ENCODE assay signal across 20 cellular contexts in genomic region chr13:91036886-91037285, GRCh38.
DNase-seq lines count a peak whose midpoint lies in the region; ATAC-seq and TF ChIP-seq lines count a peak whose summit lies in the region.
"Had no signal": no experiment of that assay in that cellular context is flagged by ENCODE, and none has a peak within 500 bp of the region (broad histone marks: within the 10 kb centered on the region; RNA-seq: fewer than 3 reads in every experiment).

No MANE protein-coding gene starts in this region.

- H2BK15ac ChIP-seq in neuronal stem cell (ENCODE audit: low read length) (no peak overlapping the region), mesendoderm (replicated peaks; ENCODE audit: low read depth) (no peak overlapping the region)

- no peak overlapping the region for H3K4me3 Mint-ChIP-seq in GM23338
- no peak overlapping the region for H3K4me3 Mint-ChIP-seq in CD4-positive, alpha-beta T cell
- H3K4me3 Mint-ChIP-seq: B cell; CD4-positive, alpha-beta memory T cell; CD8-positive, alpha-beta memory T cell had no signal

- H3K4me1 ChIP-seq in GM23338 (ENCODE audit: insufficient read depth) (no peaks in the 10 kb centered on the region; the same call in 1 of the 2 replicates), neuronal stem cell (ENCODE audit: control insufficient read depth in 2 of 2, insufficient read depth in 1 of 2, low read depth in 1 of 2, low read length in 2 of 2) (no peaks in the 10 kb centered on the region), mesendoderm (ENCODE audit: control insufficient read depth, low read depth, low read length) (no peaks in the 10 kb centered on the region)
- H3K4me1 ChIP-seq: BLaER1 treated with 17β-estradiol and CSF1 and Interleukin-3, amounts not matched to agents 10 nM and 100 nM had no signal

- no peak for TF ChIP-seq CTCF in GM23338 (conservative IDR thresholded peaks at IDR 0.05; ENCODE audit: low read depth in 2 of 2)
- TF ChIP-seq CTCF in CD4-positive, alpha-beta T cell (IDR thresholded peaks at IDR 0.05), result no peak

- H3K27ac Mint-ChIP-seq in GM23338, result peak overlapping the region; percentile 25; the same call in 1 of the 2 replicates
- no peak overlapping the region for H3K27ac Mint-ChIP-seq in CD4-positive, alpha-beta T cell
- H3K27ac Mint-ChIP-seq: B cell; CD4-positive, alpha-beta memory T cell; CD8-positive, alpha-beta memory T cell had no signal

- H3K79me2 ChIP-seq in GM23338 (replicated peaks; ENCODE audit: insufficient read depth), result no peaks in the 10 kb centered on the region
- no peaks in the 10 kb centered on the region for H3K79me2 ChIP-seq in mesendoderm (ENCODE audit: control insufficient read depth, insufficient read depth, low read length)

- H3K23ac ChIP-seq in neuronal stem cell (ENCODE audit: low read depth, low read length, poor library complexity) (no peak overlapping the region), mesendoderm (ENCODE audit: low read length) (no peak overlapping the region)

- H2AFZ ChIP-seq in GM23338 (no peak overlapping the region), neuronal stem cell (ENCODE audit: low read length) (peak overlapping the region; percentile 5)

- H3K4me2 ChIP-seq in GM23338, result no peak overlapping the region
- H3K4me2 ChIP-seq in neuronal stem cell (ENCODE audit: insufficient read depth, low read length, poor library complexity, severe bottlenecking), result no peak overlapping the region
- H3K4me2 ChIP-seq in mesendoderm (ENCODE audit: low read length), result no peak overlapping the region
- H3K4me2 ChIP-seq: BLaER1 treated with 17β-estradiol and CSF1 and Interleukin-3, amounts not matched to agents 10 nM and 100 nM had no signal

- no peak overlapping the region for H3K4ac ChIP-seq in neuronal stem cell (ENCODE audit: low read length)
- no peak overlapping the region for H3K4ac ChIP-seq in mesendoderm (ENCODE audit: low read depth, low read length)

- H3K27me3 ChIP-seq in GM23338 (ENCODE audit: insufficient read depth) (no peaks in the 10 kb centered on the region), neuronal stem cell (ENCODE audit: control insufficient read depth in 3 of 3, insufficient read depth in 3 of 3, low read depth in 1 of 3, low read length in 3 of 3) (no peaks in the 10 kb centered on the region), mesendoderm (ENCODE audit: insufficient read depth, low read length, poor library complexity) (no peaks in the 10 kb centered on the region)
- H3K27me3 ChIP-seq in CD4-positive, alpha-beta T cell (ENCODE audit: control insufficient read depth, insufficient read depth, low read length), result no peaks in the 10 kb centered on the region
- H3K27me3 ChIP-seq: BLaER1 treated with 17β-estradiol and CSF1 and Interleukin-3, amounts not matched to agents 10 nM and 100 nM had no signal

- H3K27me3 Mint-ChIP-seq in GM23338 (ENCODE audit: insufficient read depth, low read depth, poor library complexity), result no peaks in the 10 kb centered on the region
- H3K27me3 Mint-ChIP-seq in CD4-positive, alpha-beta T cell, result no peaks in the 10 kb centered on the region
- H3K27me3 Mint-ChIP-seq: B cell; CD4-positive, alpha-beta memory T cell; CD8-positive, alpha-beta memory T cell had no signal

- peaks cover 3% of the 10 kb centered on the region; the same call in 1 of the 2 replicates for H3K9me2 ChIP-seq in GM23338 (ENCODE audit: insufficient read depth)

- H2AK5ac ChIP-seq in neuronal stem cell (ENCODE audit: low read depth, low read length), result no peak overlapping the region
- H2AK5ac ChIP-seq in mesendoderm (ENCODE audit: low read length), result no peak overlapping the region

- H4K5ac ChIP-seq in mesendoderm (ENCODE audit: low read length), result no peak overlapping the region

- H3K4me1 Mint-ChIP-seq in GM23338, result peaks cover 10% of the 10 kb centered on the region
- H3K4me1 Mint-ChIP-seq in CD4-positive, alpha-beta T cell (ENCODE audit: low read depth), result no peaks in the 10 kb centered on the region
- H3K4me1 Mint-ChIP-seq: B cell; CD4-positive, alpha-beta memory T cell; CD8-positive, alpha-beta memory T cell had no signal

- no peak overlapping the region for H4K91ac ChIP-seq in neuronal stem cell (ENCODE audit: low read depth, low read length, poor library complexity)

- POLR2A ChIA-PET in CD4-positive, alpha-beta T cell (lab: Charles Lee), result no interaction called here

- H2BK12ac ChIP-seq in neuronal stem cell (ENCODE audit: low read length), result no peak overlapping the region

- no peaks in the 10 kb centered on the region for H3K9me3 Mint-ChIP-seq in GM23338
- no peaks in the 10 kb centered on the region for H3K9me3 Mint-ChIP-seq in CD4-positive, alpha-beta T cell

- H4K8ac ChIP-seq in neuronal stem cell (ENCODE audit: low read depth, low read length) (no peak overlapping the region), mesendoderm (ENCODE audit: low read depth, low read length) (no peak overlapping the region)

- no peak overlapping the region for H3K14ac ChIP-seq in neuronal stem cell (ENCODE audit: low read length)

- H2BK120ac ChIP-seq in neuronal stem cell (ENCODE audit: low read depth, low read length), result no peak overlapping the region
- H2BK120ac ChIP-seq in mesendoderm (ENCODE audit: low read depth, low read length), result no peak overlapping the region

- no peaks in the 10 kb centered on the region for H3K36me3 ChIP-seq in GM23338 (ENCODE audit: insufficient read depth)
- no peaks in the 10 kb centered on the region for H3K36me3 ChIP-seq in neuronal stem cell (replicated peaks in 1 of 2; ENCODE audit: control insufficient read depth in 2 of 2, insufficient read depth in 2 of 2, low read length in 2 of 2)
- H3K36me3 ChIP-seq in mesendoderm (ENCODE audit: control insufficient read depth, insufficient read depth, low read length), result no peaks in the 10 kb centered on the region
- H3K36me3 ChIP-seq: BLaER1 treated with 17β-estradiol and CSF1 and Interleukin-3, amounts not matched to agents 10 nM and 100 nM had no signal

- intact Hi-C loops in CD4-positive, alpha-beta T cell (cut with DNase I, micrococcal nuclease), result no loop called here

- ATAC-seq in GM23338, result no peak
- no peak for ATAC-seq in CD4-positive, alpha-beta T cell (ENCODE audit: poor library complexity)
- ATAC-seq: GM12878 had no signal

- no peaks in the 10 kb centered on the region for H3K36me3 Mint-ChIP-seq in GM23338 (ENCODE audit: low read depth)
- H3K36me3 Mint-ChIP-seq in CD4-positive, alpha-beta T cell (ENCODE audit: low read depth), result no peaks in the 10 kb centered on the region
- H3K36me3 Mint-ChIP-seq: CD4-positive, alpha-beta memory T cell; CD8-positive, alpha-beta memory T cell had no signal

- H3K27ac ChIP-seq in GM23338 (ENCODE audit: low read depth), result no peak overlapping the region
- H3K27ac ChIP-seq in neuronal stem cell (replicated peaks; ENCODE audit: low read length), result no peak overlapping the region
- H3K27ac ChIP-seq in CD4-positive, alpha-beta T cell (ENCODE audit: low read depth, low read length), result no peak overlapping the region
- H3K27ac ChIP-seq in mesendoderm (ENCODE audit: low read depth, low read length), result no peak overlapping the region
- H3K27ac ChIP-seq: BLaER1 treated with 17β-estradiol and CSF1 and Interleukin-3, amounts not matched to agents 10 nM and 100 nM; C4-2B had no signal

- H3K4me3 ChIP-seq in GM23338 (no peak overlapping the region), neuronal stem cell (ENCODE audit: low read length in 2 of 2) (no peak overlapping the region), mesendoderm (ENCODE audit: low read length) (no peak overlapping the region)
- H3K4me3 ChIP-seq: BLaER1 treated with 17β-estradiol and CSF1 and Interleukin-3, amounts not matched to agents 10 nM and 100 nM; GM12878 had no signal

- no peak overlapping the region for H2BK5ac ChIP-seq in neuronal stem cell (ENCODE audit: low read length)
- H2BK5ac ChIP-seq in mesendoderm (ENCODE audit: low read length), result no peak overlapping the region

- CTCF ChIA-PET in CD4-positive, alpha-beta T cell (lab: Charles Lee), result no interaction called here

- DNase-seq in GM23338 (ENCODE audit: low spot score) (no peak), amniotic epithelial cell (ENCODE audit: low read depth) (peak; percentile 1), neuronal stem cell (ENCODE audit: low spot score) (no peak), mesendoderm (no peak), DMS79 treated with DMSO at 0.1 percent for 48 hours (lab: John Stamatoyannopoulos, UW) (no peak)
- no peak for DNase-seq in CD4-positive, alpha-beta T cell
- DNase-seq: 8988T; AML-193; CD4-positive, alpha-beta memory T cell; CD8-positive, alpha-beta memory T cell; COR-L47; DMS 273 treated with DMSO at 0.1 percent for 48 hours; DMS153; DND-41; EL; GDM1 had no signal

- H3K9ac ChIP-seq in neuronal stem cell (ENCODE audit: low read depth, low read length, poor library complexity) (no peak overlapping the region), mesendoderm (ENCODE audit: low read length) (no peak overlapping the region)
- H3K9ac ChIP-seq: BLaER1 treated with 17β-estradiol and CSF1 and Interleukin-3, amounts not matched to agents 10 nM and 100 nM had no signal

- no peaks in the 10 kb centered on the region for H3K9me3 ChIP-seq in neuronal stem cell (replicated peaks in 1 of 2; ENCODE audit: control insufficient read depth in 2 of 2, insufficient read depth in 1 of 2, low read depth in 1 of 2, low read length in 2 of 2)
- H3K9me3 ChIP-seq in CD4-positive, alpha-beta T cell (ENCODE audit: control insufficient read depth, low read length), result no peaks in the 10 kb centered on the region
- H3K9me3 ChIP-seq: BLaER1 treated with 17β-estradiol and CSF1 and Interleukin-3, amounts not matched to agents 10 nM and 100 nM had no signal

- no peaks in the 10 kb centered on the region for H3F3A ChIP-seq in GM23338 (replicated peaks; ENCODE audit: low read depth)

- H4K20me1 ChIP-seq in GM23338 (replicated peaks; ENCODE audit: insufficient read depth), result no peaks in the 10 kb centered on the region
- H4K20me1 ChIP-seq: BLaER1 treated with 17β-estradiol and CSF1 and Interleukin-3, amounts not matched to agents 10 nM and 100 nM had no signal

- no peak overlapping the region for H3K56ac ChIP-seq in mesendoderm (ENCODE audit: low read length)

- H3K79me1 ChIP-seq in neuronal stem cell (ENCODE audit: low read depth, low read length), result no peaks in the 10 kb centered on the region
- no peaks in the 10 kb centered on the region for H3K79me1 ChIP-seq in mesendoderm (ENCODE audit: low read length)

- H3K18ac ChIP-seq in neuronal stem cell (ENCODE audit: low read length) (no peak overlapping the region), mesendoderm (ENCODE audit: low read length) (no peak overlapping the region)

- no CpG with 5 or more reads among the region's 3 CpGs for WGBS in neuronal stem cell (ENCODE audit: extremely low coverage in 2 of 2, insufficient read length in 2 of 2, insufficient replicate concordance in 1 of 2), 2 donors
- WGBS in mesendoderm (ENCODE audit: extremely low coverage, insufficient coverage, low lambda C conversion rate), result no CpG with 5 or more reads among the region's 3 CpGs

TF ChIP-seq in GM23338, 12 proteins besides CTCF, POLR2A, EP300 and RAD21 (continues in another document):
- TF ChIP-seq CREB1 (CRISPR knock-in tag; IDR thresholded peaks at IDR 0.05; ENCODE audit: low read depth) (no peak), ZNF114 (CRISPR knock-in tag; IDR thresholded peaks at IDR 0.05) (no peak)
